ENCODE assay signal across 8 cellular contexts in the genomic region with DNA sequence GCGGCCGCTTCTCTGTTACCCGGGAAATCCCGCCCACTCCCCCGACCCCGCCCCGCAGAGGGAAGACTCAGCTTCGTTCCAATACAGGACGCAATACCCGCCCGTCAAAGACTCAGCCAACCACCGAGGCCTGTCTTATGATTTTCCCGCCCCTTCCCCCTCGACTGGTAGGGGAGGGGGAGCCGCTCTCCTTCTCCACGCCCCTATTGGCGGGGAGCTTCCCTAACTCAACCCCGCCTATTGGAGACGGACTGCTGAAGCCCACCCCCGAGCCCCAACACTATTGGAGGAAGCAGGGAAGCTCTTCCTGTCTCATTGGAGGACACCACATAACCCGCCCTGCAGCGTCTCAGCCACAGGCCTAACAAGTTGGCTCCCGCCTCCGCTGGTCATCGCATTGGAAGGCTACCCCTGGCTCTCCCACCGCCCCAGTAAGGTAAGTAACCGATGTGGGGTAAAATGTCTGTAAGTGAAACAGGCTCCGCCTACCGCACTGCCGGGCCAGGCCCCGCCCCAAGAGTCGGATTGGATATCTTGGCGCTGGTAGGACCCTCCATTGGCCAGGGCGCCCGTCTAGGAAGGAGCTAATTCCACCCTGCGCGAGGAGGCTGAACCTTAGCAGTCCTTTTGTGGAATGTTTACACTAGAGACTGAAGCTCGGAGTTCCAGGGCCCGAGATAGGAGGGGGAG. TPM values are rescaled to one million over a fixed set of nuclear protein-coding genes. Genes with fewer than 3 reads are reported as not detected.
DNase-seq lines count a peak whose midpoint lies in the region; ATAC-seq lines count a peak whose summit lies in the region.

A gene (minus strand): TSS at position 17 of the 690 bp plus-strand sequence. CDS start 21,315 bp downstream, outside the sequence.

- no peaks in the 10 kb centered on the region for H3K9me3 Mint-ChIP-seq in activated naive CD4-positive, alpha-beta T cell treated with anti-CD3 and anti-CD28 coated beads, Interleukin-2, amount 50 U/mL, for 72 hours

- peak; percentile 95 for DNase-seq in GM03348 (ENCODE audit: low spot score)
- DNase-seq in NCI-H1092 treated with DMSO at 0.1 percent for 48 hours (lab: John Stamatoyannopoulos, UW) = peak; percentile 97
- DNase-seq in SKM-1 (lab: John Stamatoyannopoulos, UW; ENCODE audit: unreplicated experiment) = peak; percentile 99
- DNase-seq in activated naive CD4-positive, alpha-beta T cell treated with anti-CD3 and anti-CD28 coated beads, Interleukin-2, amount 50 U/mL, for 72 hours (ENCODE audit: low spot score in 2 of 2) = peak; percentile 92 to 99
- DNase-seq in glomerular endothelial cell (ENCODE audit: extremely low read depth, low read depth, low spot score) = peak; percentile 97
- peak; percentile 100 for DNase-seq in occipital lobe (lab: John Stamatoyannopoulos, UW)

- H3K27ac ChIP-seq in temporal lobe (ENCODE audit: low read depth, low read length) = peak within 1 kb of the TSS; percentile 94

- ATAC-seq in HG02610 (IDR thresholded peaks at IDR 0.05; ENCODE audit: unreplicated experiment) = peak; percentile 45
- peak; percentile 63 to 64 for ATAC-seq in activated naive CD4-positive, alpha-beta T cell treated with anti-CD3 and anti-CD28 coated beads, Interleukin-2, amount 50 U/mL, for 72 hours

- peaks cover 22 to 30% of the 10 kb centered on the region in 2 donors for H3K36me3 Mint-ChIP-seq in activated naive CD4-positive, alpha-beta T cell treated with anti-CD3 and anti-CD28 coated beads, Interleukin-2, amount 50 U/mL, for 72 hours

- peak within 1 kb of the TSS; percentile 90 to 99 for H3K27ac Mint-ChIP-seq in activated naive CD4-positive, alpha-beta T cell treated with anti-CD3 and anti-CD28 coated beads, Interleukin-2, amount 50 U/mL, for 72 hours

RNA-seq across cellular contexts. Expression of the gene that starts here (rescaled TPM):
- 100 to 1,000 TPM; 104 to 123 TPM for total RNA-seq in activated naive CD4-positive, alpha-beta T cell treated with anti-CD3 and anti-CD28 coated beads, Interleukin-2, amount 50 U/mL, for 72 hours
- total RNA-seq in glomerular endothelial cell (25.1 and 40.8 TPM in 2 replicates), occipital lobe (34.8 TPM), temporal lobe (30.2 TPM)

Comparison
In these comparisons a context has a peak if more than half of its experiments do, and no peak if none do; other contexts are left out.
1. Peak in every context shown above with its lines: DNase-seq, ATAC-seq and H3K27ac ChIP-seq.